ENCODE assay signal across 24 cellular contexts in the genomic region with DNA sequence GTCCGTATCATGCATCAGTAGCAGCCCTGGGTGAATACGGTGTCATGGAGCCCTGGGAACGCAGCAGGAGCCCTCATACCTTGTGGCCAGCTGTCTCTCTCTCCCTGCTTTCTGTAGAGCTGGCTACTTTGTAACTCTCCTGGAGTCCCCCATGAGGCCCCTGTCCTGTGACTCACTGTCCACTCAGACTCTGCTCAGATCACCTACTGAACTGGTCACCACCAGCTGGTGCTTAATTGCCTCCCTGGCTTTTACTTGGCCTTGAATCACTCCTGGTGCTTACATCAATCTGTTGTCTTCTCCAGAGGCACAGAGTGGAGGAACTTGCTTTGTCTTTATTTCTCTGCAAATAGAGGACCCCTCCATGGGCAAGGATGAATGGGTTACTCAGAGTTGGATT.
A peak's percentile ranks its signal among the peaks of the same experiment; 100 is the strongest.
DNase-seq lines count a peak whose midpoint lies in the region; ATAC-seq lines count a peak whose summit lies in the region.
"Had no signal": no experiment of that assay in that cellular context is flagged by ENCODE, and none has a peak within 500 bp of the region (broad histone marks: within the 10 kb centered on the region; RNA-seq: fewer than 3 reads in every experiment).

No MANE protein-coding gene starts in this region.

- DNase-seq in A172 (ENCODE audit: low spot score): peak; percentile 80
- peak; percentile 16 for DNase-seq in EL
- DNase-seq in NCI-H69 (lab: John Stamatoyannopoulos, UW): peak; percentile 40
- peak; percentile 33 for DNase-seq in cerebellum (ENCODE audit: low spot score)
- no peak for DNase-seq in posterior cingulate gyrus
- no peak for DNase-seq in dedifferentiated amniotic fluid mesenchymal stem cell (ENCODE audit: extremely low spot score)
- no peak for DNase-seq in activated gamma-delta T cell treated with Interleukin-2 at 50 U/mL for 16 hours
- DNase-seq: activated B cell treated with CpG ODN at 0.5 μM for 24 hours; activated CD4-positive, alpha-beta memory T cell treated with anti-CD3 and anti-CD28 coated beads for 36 hours; activated effector memory CD4-positive, alpha-beta T cell treated with anti-CD3 and anti-CD28 coated beads, Interleukin-2, amount 50 U/mL, for 16 hours; activated naive CD8-positive, alpha-beta T cell treated with anti-CD3 and anti-CD28 coated beads, Interleukin-2, amount 50 U/mL, for 24 hours; CD4-positive, CD25-positive, alpha-beta regulatory T cell; DMS153; glutamatergic neuron; Kasumi-1; kidney glomerular epithelial cell; naive B cell; NCI-H1092 treated with DMSO at 0.1 percent for 48 hours; NCI-H1930; NCI-H446 treated with DMSO at 0.1 percent for 48 hours; occipital lobe; stimulated activated CD4-positive, alpha-beta T cell treated with anti-CD3 and anti-CD28 coated beads, Interleukin-15, amount 100 ng/mL, for 24 hours had no signal

- intact Hi-C loops in posterior cingulate gyrus (cut with DNase I): no loop called here

- no peak for ATAC-seq in GM21576 (IDR thresholded peaks at IDR 0.05; ENCODE audit: unreplicated experiment)
- ATAC-seq: activated naive CD8-positive, alpha-beta T cell treated with anti-CD3 and anti-CD28 coated beads, Interleukin-2, amount 50 U/mL, for 24 hours; GM12878 had no signal

Comparison
In these comparisons a context has a peak if more than half of its experiments do, and no peak if none do; other contexts are left out.
1. DNase-seq: peak in A172 (single experiment), EL (single experiment), NCI-H69 (single experiment) and cerebellum (single experiment); none in posterior cingulate gyrus (0 of 10), dedifferentiated amniotic fluid mesenchymal stem cell (single experiment) and activated gamma-delta T cell treated with Interleukin-2 at 50 U/mL for 16 hours (single experiment).